Comparison of ENCODE assay signal across 9 cellular contexts in the genomic region with DNA sequence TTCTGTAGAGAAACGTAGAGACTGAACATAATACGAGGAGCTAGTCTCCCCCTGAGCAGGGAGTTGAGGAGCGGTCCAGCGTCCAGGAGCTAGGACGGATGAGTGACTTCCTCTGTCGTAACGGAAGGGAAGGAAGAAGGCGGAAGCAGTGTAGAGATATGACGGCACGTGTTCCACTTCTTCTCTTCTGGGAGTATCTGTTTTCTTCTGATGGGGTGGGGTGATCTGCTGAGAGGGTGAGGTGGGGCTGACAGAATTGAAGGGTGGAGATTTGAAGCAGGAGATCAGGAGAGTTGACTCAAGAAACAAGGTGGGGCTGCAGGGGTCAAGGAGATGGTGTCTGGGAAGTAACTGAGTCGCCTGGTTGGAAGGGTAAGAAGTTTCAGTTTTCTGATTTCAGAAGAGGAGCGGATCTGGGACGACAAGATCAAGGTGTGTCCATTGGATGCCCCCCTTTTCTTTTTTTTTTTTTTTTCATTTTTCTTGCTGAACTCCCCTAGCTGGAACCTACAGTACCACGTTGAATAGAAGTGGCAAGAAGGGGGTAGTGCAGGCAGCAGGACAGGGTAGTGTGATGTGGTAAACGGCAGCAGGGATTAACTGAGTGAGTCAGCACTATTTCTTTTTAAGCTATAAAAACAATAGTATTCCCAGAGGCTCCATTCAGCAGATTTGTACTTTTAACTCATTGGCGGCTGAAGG. TPM values are rescaled to one million over a fixed set of nuclear protein-coding genes. Genes with fewer than 3 reads are reported as not detected.
DNase-seq lines count a peak whose midpoint lies in the region; ATAC-seq and TF ChIP-seq lines count a peak whose summit lies in the region.
"Had no signal": no experiment of that assay in that cellular context is flagged by ENCODE, and none has a peak within 500 bp of the region (broad histone marks: within the 10 kb centered on the region; RNA-seq: fewer than 3 reads in every experiment).

No MANE protein-coding gene starts in this region.

- H3K27me3 ChIP-seq in gastrocnemius medialis = no peaks in the 10 kb centered on the region

- ATAC-seq in GM18907 (IDR thresholded peaks at IDR 0.05; ENCODE audit: unreplicated experiment) (peak; percentile 62), esophagus mucosa (peak; percentile 91), gastrocnemius medialis (peak; percentile 41 to 57)

- H3K27ac ChIP-seq in SK-N-MC (0 out of 2 replicates have a peak overlapping the region, but pooled peaks have one; percentile 26), gastrocnemius medialis (no peak overlapping the region)

- H3K9me3 ChIP-seq in SK-N-MC (ENCODE audit: low read depth, low read length) (no peaks in the 10 kb centered on the region), gastrocnemius medialis (no peaks in the 10 kb centered on the region)

- TF ChIP-seq CTCF in gastrocnemius medialis (IDR thresholded peaks at IDR 0.05 in 4 of 5, conservative IDR thresholded peaks at IDR 0.05 in 1 of 5) = peak in 1 of 5 experiments; percentile 19

- H3K4me3 ChIP-seq in SK-N-MC (no peak overlapping the region), gastrocnemius medialis (peak overlapping the region; percentile 16 to 35 (median 29))

- no peaks in the 10 kb centered on the region for H3K4me1 ChIP-seq in gastrocnemius medialis

- TF ChIP-seq POLR2A in gastrocnemius medialis (IDR thresholded peaks at IDR 0.05) = no peak

- no peak overlapping the region for H3K9ac ChIP-seq in SK-N-MC (ENCODE audit: insufficient read length)

- intact Hi-C loops in gastrocnemius medialis (cut with DNase I; ENCODE audit: low total_unique reads) = no loop called here

- in situ Hi-C loops in gastrocnemius medialis (cut with MboI; ENCODE audit: low sequenced_read_pairs in 4 of 4) = loop anchor here in 1 of 4 donors (5.0 kb wide), 1 partner anchor 46 kb away; no protein-coding TSS in a partner anchor

- DNase-seq in SK-N-MC (ENCODE audit: low read depth, low spot score) (no peak), gastrocnemius medialis (no peak), DMS153 treated with DMSO at 0.1 percent for 48 hours (lab: John Stamatoyannopoulos, UW; ENCODE audit: unreplicated experiment) (no peak), GM19238 (ENCODE audit: insufficient read length, low spot score) (no peak), NCI-H524 (lab: John Stamatoyannopoulos, UW) (no peak), nucleus accumbens (lab: John Stamatoyannopoulos, UW) (no peak)
- DNase-seq: central memory CD4-positive, alpha-beta T cell had no signal

- no peaks in the 10 kb centered on the region for H3K36me3 ChIP-seq in SK-N-MC (ENCODE audit: insufficient read depth, low read length)
- H3K36me3 ChIP-seq in gastrocnemius medialis = no peaks in the 10 kb centered on the region

RNA-seq across cellular contexts. Expression of gene SETD7, which starts 50.7 kb away (rescaled TPM):
- 19.9 TPM for total RNA-seq in esophagus mucosa
- 100 to 1,000 TPM in 3 of 4 donors, 10 to 100 TPM in 1; 73.1 to 134 (median 113) TPM for total RNA-seq in gastrocnemius medialis

RNA-seq across cellular contexts. Expression of gene MGST2, which starts 58.9 kb away (rescaled TPM):
- 128 TPM for total RNA-seq in esophagus mucosa
- 10 to 100 TPM; 17.3 to 38.6 (median 30.9) TPM for total RNA-seq in gastrocnemius medialis
